In the genomic region with DNA sequence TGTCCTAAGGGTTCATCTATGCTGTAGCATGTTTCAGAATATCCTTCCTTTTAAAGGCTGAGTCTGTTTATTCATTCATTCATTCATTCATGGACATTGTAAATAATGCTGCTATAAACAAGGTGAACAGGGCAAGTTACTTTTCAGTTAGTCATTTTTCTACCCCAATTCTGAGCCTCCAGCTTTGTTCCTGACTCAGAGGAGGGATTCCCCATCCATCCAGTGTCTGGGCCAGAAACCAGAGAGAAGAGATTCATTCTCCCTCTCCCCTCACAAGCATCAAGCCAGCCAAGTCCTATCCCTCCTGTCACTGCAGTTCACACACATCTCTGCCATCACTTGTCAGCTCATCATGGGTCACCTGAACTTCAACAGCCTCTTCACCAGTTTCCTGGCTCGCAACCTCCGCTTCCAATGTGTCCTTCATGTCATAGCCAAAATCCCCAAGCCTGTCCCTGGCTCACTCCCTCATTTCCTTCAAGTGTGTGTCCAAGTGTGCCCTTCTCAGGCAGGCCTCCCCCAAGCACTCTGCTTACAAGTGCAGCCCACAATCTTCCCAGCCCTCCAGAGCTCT, we compare ENCODE assay signal across 1 cellular context.
TF ChIP-seq lines count a peak whose summit lies in the region.

No MANE protein-coding gene starts in this region.

TF ChIP-seq in H1, 55 proteins besides CTCF, POLR2A, EP300 and RAD21:
- TF ChIP-seq TAF1 (IDR thresholded peaks at IDR 0.05; ENCODE audit: low read depth, low read length), result no peak
- no peak for TF ChIP-seq FOSL1 (IDR thresholded peaks at IDR 0.05; ENCODE audit: insufficient read depth, low read depth, low read length)
- TF ChIP-seq RXRA (IDR thresholded peaks at IDR 0.05; ENCODE audit: insufficient read depth, low read depth, low read length), result no peak
- no peak for TF ChIP-seq SRF (IDR thresholded peaks at IDR 0.05; ENCODE audit: low read depth, low read length)
- TF ChIP-seq RNF2 (IDR thresholded peaks at IDR 0.05; ENCODE audit: borderline replicate concordance, low read depth, low read length, missing control alignments, poor library complexity, severe bottlenecking), result no peak
- TF ChIP-seq CBX8 (IDR thresholded peaks at IDR 0.05; ENCODE audit: borderline replicate concordance, low read depth, low read length), result no peak
- TF ChIP-seq ZNF274 (IDR thresholded peaks at IDR 0.05; ENCODE audit: borderline replicate concordance, extremely low read depth, low read length), result no peak
